17 cellular contexts compared by ENCODE assay signal in genomic region chr12:39852346-39852745, GRCh38.
DNase-seq lines count a peak whose midpoint lies in the region; ATAC-seq, FAIRE-seq and TF ChIP-seq lines count a peak whose summit lies in the region.
"Had no signal": no experiment of that assay in that cellular context is flagged by ENCODE, and none has a peak within 500 bp of the region (broad histone marks: within the 10 kb centered on the region; RNA-seq: fewer than 3 reads in every experiment).

No MANE protein-coding gene starts in this region.

- no peaks in the 10 kb centered on the region for H3K79me2 ChIP-seq in astrocyte (ENCODE audit: insufficient read depth, low read length)

- no peak overlapping the region for H2AFZ ChIP-seq in astrocyte (ENCODE audit: low read depth, low read length)

- H3K9ac ChIP-seq in astrocyte (ENCODE audit: low read length), result no peak overlapping the region

- H3K27ac Mint-ChIP-seq in activated CD4-positive, alpha-beta T cell treated with anti-CD3 and anti-CD28 coated beads for 36 hours, result no peak overlapping the region
- H3K27ac Mint-ChIP-seq in astrocyte (ENCODE audit: unreplicated experiment) (no peak overlapping the region), mesothelial cell of epicardium (no peak overlapping the region)
- no peak overlapping the region for H3K27ac Mint-ChIP-seq in stimulated activated effector memory CD8-positive, alpha-beta T cell treated with anti-CD3 and anti-CD28 coated beads, Interleukin-12 subunit alpha, Interleukin-12 subunit beta, amount 100 ng/mL, for 72 hours
- H3K27ac Mint-ChIP-seq: B cell; CD4-positive, alpha-beta T cell; IgD-negative memory B cell had no signal

- no peak overlapping the region for H3K27ac ChIP-seq in astrocyte (ENCODE audit: low read depth, low read length)
- H3K27ac ChIP-seq in foreskin keratinocyte, result no peak overlapping the region
- H3K27ac ChIP-seq: 22Rv1 had no signal

- POLR2A ChIA-PET in activated CD4-positive, alpha-beta T cell treated with anti-CD3 and anti-CD28 coated beads for 36 hours (lab: Charles Lee), result no interaction called here

- no peaks in the 10 kb centered on the region for H3K4me1 Mint-ChIP-seq in activated CD4-positive, alpha-beta T cell treated with anti-CD3 and anti-CD28 coated beads for 36 hours
- H3K4me1 Mint-ChIP-seq in astrocyte (ENCODE audit: low read depth, unreplicated experiment) (peaks cover 2% of the 10 kb centered on the region), mesothelial cell of epicardium (peaks cover 2% of the 10 kb centered on the region)
- H3K4me1 Mint-ChIP-seq in stimulated activated effector memory CD8-positive, alpha-beta T cell treated with anti-CD3 and anti-CD28 coated beads, Interleukin-12 subunit alpha, Interleukin-12 subunit beta, amount 100 ng/mL, for 72 hours, result no peaks in the 10 kb centered on the region

- H3K4me3 ChIP-seq in astrocyte (ENCODE audit: insufficient read depth, low read depth, low read length) (no peak overlapping the region), H7 (ENCODE audit: insufficient read depth, low read depth, low read length) (no peak overlapping the region)

- no peaks in the 10 kb centered on the region for H4K20me1 ChIP-seq in astrocyte (ENCODE audit: insufficient read depth, low read length)

- H3K4me2 ChIP-seq in astrocyte (ENCODE audit: low read length), result no peak overlapping the region

- H3K27me3 Mint-ChIP-seq in activated CD4-positive, alpha-beta T cell treated with anti-CD3 and anti-CD28 coated beads for 36 hours, result no peaks in the 10 kb centered on the region
- H3K27me3 Mint-ChIP-seq in astrocyte (ENCODE audit: low read depth, unreplicated experiment) (no peaks in the 10 kb centered on the region), mesothelial cell of epicardium (ENCODE audit: low read depth) (no peaks in the 10 kb centered on the region)
- H3K27me3 Mint-ChIP-seq: B cell; CD4-positive, alpha-beta T cell; IgD-negative memory B cell had no signal

- TF ChIP-seq CTCF in astrocyte (IDR thresholded peaks at IDR 0.05; ENCODE audit: insufficient read depth, low read depth, low read length) (no peak), foreskin keratinocyte (conservative IDR thresholded peaks at IDR 0.05) (no peak), mesothelial cell of epicardium (IDR thresholded peaks at IDR 0.05; ENCODE audit: unreplicated experiment) (no peak)

- no peaks in the 10 kb centered on the region for H3K9me3 ChIP-seq in astrocyte (ENCODE audit: insufficient read depth, low read depth, low read length)

- no peak for FAIRE-seq in astrocyte (lab: Jason Lieb, UNC)
- FAIRE-seq: GM12892 had no signal

- DNase-seq in activated CD4-positive, alpha-beta T cell treated with anti-CD3 and anti-CD28 coated beads for 36 hours, result no peak
- DNase-seq in activated CD4-positive, alpha-beta T cell treated with anti-CD3 and anti-CD28 coated beads, Interleukin-2, amount 50 U/mL, for 1 hour, result no peak
- DNase-seq in astrocyte (ENCODE audit: low read depth) (peak; percentile 20), foreskin keratinocyte (peak; percentile 56 to 64), mesothelial cell of epicardium (ENCODE audit: low spot score in 2 of 2, unreplicated experiment in 2 of 2) (no peak), COR-L47 (lab: John Stamatoyannopoulos, UW) (no peak), H7 (no peak)
- no peak for DNase-seq in stimulated activated effector memory CD8-positive, alpha-beta T cell treated with anti-CD3 and anti-CD28 coated beads, Interleukin-12 subunit alpha, Interleukin-12 subunit beta, amount 100 ng/mL, for 72 hours (ENCODE audit: low spot score in 2 of 2)
- DNase-seq: C1 segment of cervical spinal cord; CD4-positive, alpha-beta T cell; DND-41; GDM1 had no signal

- peak; percentile 23 for ATAC-seq in activated CD4-positive, alpha-beta T cell treated with anti-CD3 and anti-CD28 coated beads for 36 hours
- ATAC-seq in foreskin keratinocyte, result peak; percentile 60
- peak; percentile 48 for ATAC-seq in stimulated activated effector memory CD8-positive, alpha-beta T cell treated with anti-CD3 and anti-CD28 coated beads, Interleukin-12 subunit alpha, Interleukin-12 subunit beta, amount 100 ng/mL, for 72 hours
- ATAC-seq: HCT116 had no signal

- intact Hi-C loops in activated CD4-positive, alpha-beta T cell treated with anti-CD3 and anti-CD28 coated beads for 36 hours (cut with DNase I, micrococcal nuclease), result no loop called here

- H3K36me3 Mint-ChIP-seq in activated CD4-positive, alpha-beta T cell treated with anti-CD3 and anti-CD28 coated beads for 36 hours (ENCODE audit: low read depth), result no peaks in the 10 kb centered on the region
- H3K36me3 Mint-ChIP-seq in astrocyte (ENCODE audit: low read depth, unreplicated experiment), result peaks cover 3% of the 10 kb centered on the region
- no peaks in the 10 kb centered on the region for H3K36me3 Mint-ChIP-seq in stimulated activated effector memory CD8-positive, alpha-beta T cell treated with anti-CD3 and anti-CD28 coated beads, Interleukin-12 subunit alpha, Interleukin-12 subunit beta, amount 100 ng/mL, for 72 hours
- no peaks in the 10 kb centered on the region for H3K36me3 Mint-ChIP-seq in mesothelial cell of epicardium

- CTCF ChIA-PET in activated CD4-positive, alpha-beta T cell treated with anti-CD3 and anti-CD28 coated beads for 36 hours (lab: Charles Lee), result no interaction called here

- no peak overlapping the region for H3K4me3 Mint-ChIP-seq in activated CD4-positive, alpha-beta T cell treated with anti-CD3 and anti-CD28 coated beads for 36 hours
- H3K4me3 Mint-ChIP-seq in astrocyte (ENCODE audit: unreplicated experiment) (no peak overlapping the region), mesothelial cell of epicardium (no peak overlapping the region)
- no peak overlapping the region for H3K4me3 Mint-ChIP-seq in stimulated activated effector memory CD8-positive, alpha-beta T cell treated with anti-CD3 and anti-CD28 coated beads, Interleukin-12 subunit alpha, Interleukin-12 subunit beta, amount 100 ng/mL, for 72 hours
- H3K4me3 Mint-ChIP-seq: B cell; CD4-positive, alpha-beta T cell; IgD-negative memory B cell had no signal

- H3K4me1 ChIP-seq in astrocyte (ENCODE audit: insufficient read depth, low read length) (no peaks in the 10 kb centered on the region), foreskin keratinocyte (no peaks in the 10 kb centered on the region)

- H3K27me3 ChIP-seq in astrocyte (ENCODE audit: insufficient read depth, low read length), result no peaks in the 10 kb centered on the region
- H3K27me3 ChIP-seq in foreskin keratinocyte, result no peaks in the 10 kb centered on the region
- H3K27me3 ChIP-seq in H7 (ENCODE audit: control insufficient read depth, insufficient read depth, low read length), result no peaks in the 10 kb centered on the region

- no peaks in the 10 kb centered on the region for H3K9me3 Mint-ChIP-seq in activated CD4-positive, alpha-beta T cell treated with anti-CD3 and anti-CD28 coated beads for 36 hours (ENCODE audit: low read depth)
- H3K9me3 Mint-ChIP-seq in astrocyte (ENCODE audit: unreplicated experiment) (no peaks in the 10 kb centered on the region), mesothelial cell of epicardium (peaks cover 5% of the 10 kb centered on the region)
- no peaks in the 10 kb centered on the region for H3K9me3 Mint-ChIP-seq in stimulated activated effector memory CD8-positive, alpha-beta T cell treated with anti-CD3 and anti-CD28 coated beads, Interleukin-12 subunit alpha, Interleukin-12 subunit beta, amount 100 ng/mL, for 72 hours
- H3K9me3 Mint-ChIP-seq: CD4-positive, alpha-beta T cell had no signal

- H3K36me3 ChIP-seq in astrocyte (ENCODE audit: insufficient read depth, low read length) (no peaks in the 10 kb centered on the region), H7 (replicated peaks; ENCODE audit: control insufficient read depth, insufficient read depth, low read length) (no peaks in the 10 kb centered on the region)

Comparison
In these comparisons a context has a peak if more than half of its experiments do, and no peak if none do; other contexts are left out.
1. DNase-seq: peak in astrocyte (single experiment) and foreskin keratinocyte (2 of 2); none in activated CD4-positive, alpha-beta T cell treated with anti-CD3 and anti-CD28 coated beads for 36 hours (single experiment), activated CD4-positive, alpha-beta T cell treated with anti-CD3 and anti-CD28 coated beads, Interleukin-2, amount 50 U/mL, for 1 hour (single experiment), stimulated activated effector memory CD8-positive, alpha-beta T cell treated with anti-CD3 and anti-CD28 coated beads, Interleukin-12 subunit alpha, Interleukin-12 subunit beta, amount 100 ng/mL, for 72 hours (0 of 2), mesothelial cell of epicardium (0 of 2), COR-L47 (single experiment) and H7 (single experiment).
2. Peak in every context shown above with its lines, with median percentiles within 50 percentile points of each other: ATAC-seq.